ENCODE assay signal across 8 cellular contexts in the genomic region with DNA sequence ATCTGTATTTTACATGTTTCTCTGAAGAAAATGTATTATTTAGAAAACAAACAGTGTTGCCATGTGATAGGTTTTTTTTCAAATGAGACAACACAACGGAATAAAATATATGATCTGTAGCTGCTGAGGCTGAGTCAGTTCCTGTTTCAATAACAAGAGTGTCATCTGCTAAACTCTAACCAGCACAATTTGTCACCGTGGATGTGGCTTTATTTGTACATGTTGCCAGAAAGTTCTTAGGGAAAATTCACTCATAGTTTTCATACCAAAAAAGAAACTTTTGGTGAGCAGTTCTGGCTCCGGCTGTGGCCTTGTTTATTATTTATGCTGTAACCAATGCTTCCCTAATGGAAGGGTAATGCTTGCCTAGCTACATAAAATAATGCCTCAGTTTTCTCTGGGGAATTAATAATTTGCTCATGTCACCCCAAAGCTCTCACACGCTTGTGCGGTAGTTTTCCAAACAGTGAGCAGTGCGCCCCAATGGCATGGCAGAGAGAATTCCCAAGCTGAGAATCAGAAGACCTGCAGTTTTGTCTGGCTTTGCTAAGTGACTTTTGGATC. TPM values are rescaled to one million over a fixed set of nuclear protein-coding genes. Genes with fewer than 3 reads are reported as not detected.
A peak's percentile ranks its signal among the peaks of the same experiment; 100 is the strongest.
DNase-seq lines count a peak whose midpoint lies in the region; ATAC-seq and TF ChIP-seq lines count a peak whose summit lies in the region.

No MANE protein-coding gene starts in this region.

- H3K9me3 Mint-ChIP-seq in nephron progenitor cell: no peaks in the 10 kb centered on the region

- H3K4me1 Mint-ChIP-seq in T-helper 17 cell (peaks cover 61% of the 10 kb centered on the region), nephron progenitor cell (peaks cover 69% of the 10 kb centered on the region)

- DNase-seq in stimulated activated CD4-positive, alpha-beta T cell treated with anti-CD3 and anti-CD28 coated beads, Interleukin-15, amount 100 ng/mL, for 24 hours: peak; percentile 60
- DNase-seq in stimulated activated CD4-positive, alpha-beta T cell treated with anti-CD3 and anti-CD28 coated beads, Interleukin-4, amount 100 ng/mL, for 1 hour: no peak
- DNase-seq in T-helper 17 cell: peak in 2 of 3 donors; percentile 32 to 41
- DNase-seq in dermis blood vessel endothelial cell: peak; percentile 96
- DNase-seq in nephron progenitor cell: no peak
- no peak for DNase-seq in NCI-H1417 treated with DMSO at 0.1 percent for 48 hours (lab: John Stamatoyannopoulos, UW)

- no peaks in the 10 kb centered on the region for H3K9me3 ChIP-seq in T-helper 17 cell (ENCODE audit: control insufficient read depth, low read length, poor library complexity, severe bottlenecking)

- H3K27me3 Mint-ChIP-seq in T-helper 17 cell: no peaks in the 10 kb centered on the region
- no peaks in the 10 kb centered on the region for H3K27me3 Mint-ChIP-seq in nephron progenitor cell (ENCODE audit: low read depth, poor library complexity)

- no peak for TF ChIP-seq CTCF in nephron progenitor cell (IDR thresholded peaks at IDR 0.05)

- ATAC-seq in HG03460 (IDR thresholded peaks at IDR 0.05; ENCODE audit: unreplicated experiment) (peak; percentile 37), T-helper 17 cell (peak; percentile 71), HG02798 (IDR thresholded peaks at IDR 0.05; ENCODE audit: poor library complexity, unreplicated experiment) (no peak)

- H3K36me3 Mint-ChIP-seq in T-helper 17 cell (ENCODE audit: low read depth) (no peaks in the 10 kb centered on the region), nephron progenitor cell (ENCODE audit: low read depth) (no peaks in the 10 kb centered on the region)

- no peak overlapping the region for H3K27ac Mint-ChIP-seq in T-helper 17 cell
- peak overlapping the region; percentile 68 for H3K27ac Mint-ChIP-seq in nephron progenitor cell

- peak overlapping the region; percentile 79 for H3K4me3 Mint-ChIP-seq in T-helper 17 cell
- no peak overlapping the region for H3K4me3 Mint-ChIP-seq in nephron progenitor cell

RNA-seq across cellular contexts. Expression of a gene that starts 20.3 kb away (rescaled TPM):
- total RNA-seq in T-helper 17 cell (1,000 to 10,000 TPM; 1,918 to 2,317 TPM), dermis blood vessel endothelial cell (101 and 205 TPM in 2 replicates)

Comparison
In these comparisons a context has a peak if more than half of its experiments do, and no peak if none do; other contexts are left out.
1. DNase-seq: peak in stimulated activated CD4-positive, alpha-beta T cell treated with anti-CD3 and anti-CD28 coated beads, Interleukin-15, amount 100 ng/mL, for 24 hours (single experiment), T-helper 17 cell (2 of 3) and dermis blood vessel endothelial cell (single experiment); none in stimulated activated CD4-positive, alpha-beta T cell treated with anti-CD3 and anti-CD28 coated beads, Interleukin-4, amount 100 ng/mL, for 1 hour (single experiment), nephron progenitor cell (single experiment) and NCI-H1417 treated with DMSO at 0.1 percent for 48 hours (single experiment).